11 cellular contexts compared by ENCODE assay signal in the genomic region with DNA sequence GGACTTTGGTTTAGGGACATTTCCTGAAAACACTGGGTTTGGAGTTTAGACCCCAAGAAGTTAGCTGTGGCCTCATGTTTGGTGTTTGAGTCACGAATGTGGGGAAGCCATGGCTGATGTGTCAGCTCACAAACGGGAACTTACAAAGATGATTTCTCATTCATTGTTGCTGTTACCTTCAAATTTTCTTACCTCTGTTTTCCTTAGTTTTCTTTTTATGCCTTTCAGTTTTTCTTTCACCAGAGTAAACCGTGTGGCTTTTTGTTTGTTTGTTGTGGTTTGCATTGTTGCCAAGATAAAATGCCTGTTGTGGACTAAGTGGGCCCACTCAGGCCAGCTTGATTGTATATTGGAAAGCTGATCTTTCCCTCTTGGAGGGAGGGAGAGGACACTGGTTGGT.
DNase-seq lines count a peak whose midpoint lies in the region; ATAC-seq and TF ChIP-seq lines count a peak whose summit lies in the region.
"Had no signal": no experiment of that assay in that cellular context is flagged by ENCODE, and none has a peak within 500 bp of the region (broad histone marks: within the 10 kb centered on the region; RNA-seq: fewer than 3 reads in every experiment).

No MANE protein-coding gene starts in this region.

- H3K4me1 ChIP-seq in breast epithelium = peaks cover 0 to 14% of the 10 kb centered on the region in 2 donors
- H3K4me1 ChIP-seq in Panc1 (ENCODE audit: control insufficient read depth, insufficient read depth, low read length) = peaks cover 64% of the 10 kb centered on the region
- H3K4me1 ChIP-seq in subcutaneous abdominal adipose tissue (ENCODE audit: control insufficient read depth in 5 of 5, insufficient read depth in 5 of 5, low read length in 5 of 5) = peaks cover 0 to 49% (median 24%) of the 10 kb centered on the region in 5 donors

- H3K27me3 ChIP-seq in breast epithelium = no peaks in the 10 kb centered on the region
- no peaks in the 10 kb centered on the region for H3K27me3 ChIP-seq in Panc1 (ENCODE audit: control insufficient read depth, insufficient read depth, low read length)
- H3K27me3 ChIP-seq in subcutaneous abdominal adipose tissue (ENCODE audit: control insufficient read depth in 5 of 5, insufficient read depth in 4 of 5, low read length in 5 of 5) = no peaks in the 10 kb centered on the region

- no peaks in the 10 kb centered on the region for H3K9me3 Mint-ChIP-seq in MCF 10A (ENCODE audit: unreplicated experiment)

- H3K4me3 ChIP-seq in breast epithelium (no peak overlapping the region), Panc1 (ENCODE audit: low read depth in 2 of 2, low read length in 2 of 2) (no peak overlapping the region), epithelial cell of esophagus (ENCODE audit: low read length) (no peak overlapping the region), subcutaneous abdominal adipose tissue (ENCODE audit: low read depth in 1 of 5, low read length in 5 of 5) (no peak overlapping the region)
- H3K4me3 ChIP-seq: coronary artery had no signal

- H3K4me1 Mint-ChIP-seq in MCF 10A (ENCODE audit: insufficient read depth, unreplicated experiment) = peaks cover 37% of the 10 kb centered on the region

- ATAC-seq in Panc1 (no peak), HG03135 (IDR thresholded peaks at IDR 0.05; ENCODE audit: unreplicated experiment) (no peak)
- ATAC-seq: sciatic nerve had no signal

- in situ Hi-C loops in Panc1 (cut with HindIII; ENCODE audit: low pct_unique_long_range_greater_than_20kb, low sequenced_read_pairs) = no loop called here

- H3K27me3 Mint-ChIP-seq in MCF 10A (ENCODE audit: insufficient read depth, unreplicated experiment) = no peaks in the 10 kb centered on the region

- H3K4me3 Mint-ChIP-seq in MCF 10A (ENCODE audit: unreplicated experiment) = no peak overlapping the region

- no peaks in the 10 kb centered on the region for H3K9me3 ChIP-seq in breast epithelium
- no peaks in the 10 kb centered on the region for H3K9me3 ChIP-seq in Panc1 (ENCODE audit: control insufficient read depth, insufficient read depth, low read depth, low read length)
- no peaks in the 10 kb centered on the region for H3K9me3 ChIP-seq in subcutaneous abdominal adipose tissue (ENCODE audit: control insufficient read depth in 5 of 5, low read length in 5 of 5)

- no peak for TF ChIP-seq CTCF in MCF 10A (IDR thresholded peaks at IDR 0.05; ENCODE audit: unreplicated experiment)
- no peak for TF ChIP-seq CTCF in breast epithelium (IDR thresholded peaks at IDR 0.05)
- no peak for TF ChIP-seq CTCF in Panc1 (IDR thresholded peaks at IDR 0.05)
- no peak for TF ChIP-seq CTCF in epithelial cell of esophagus (IDR thresholded peaks at IDR 0.05; ENCODE audit: insufficient read depth, low read depth, low read length, missing control alignments)

- H3K9ac ChIP-seq in subcutaneous abdominal adipose tissue (ENCODE audit: low read length in 5 of 5) = no peak overlapping the region
- H3K9ac ChIP-seq: KMS-11 had no signal

- TF ChIP-seq POLR2A in breast epithelium (IDR thresholded peaks at IDR 0.05) = no peak

- peak; percentile 36 for DNase-seq in MCF 10A (ENCODE audit: unreplicated experiment)
- DNase-seq in breast epithelium (ENCODE audit: low spot score in 2 of 2) = no peak
- DNase-seq in Panc1 (ENCODE audit: low read depth, low spot score) = no peak
- DNase-seq in epithelial cell of esophagus (ENCODE audit: low read depth) = peak; percentile 74
- no peak for DNase-seq in GM19240 (ENCODE audit: insufficient read length, low spot score)
- DNase-seq in putamen (ENCODE audit: low spot score) = no peak

- POLR2A ChIA-PET in MCF 10A (lab: Yijun Ruan, JAX) = interaction anchor here (0.7 to 5.0 kb wide), 11 partner anchors 16 to 842 kb away, joined by 3 to 46 read pairs (median 4); a partner anchor contains a TSS
- POLR2A ChIA-PET in Panc1 (lab: Charles Lee) = no interaction called here

- no peaks in the 10 kb centered on the region for H3K36me3 ChIP-seq in breast epithelium
- peaks cover 22% of the 10 kb centered on the region for H3K36me3 ChIP-seq in Panc1 (ENCODE audit: control insufficient read depth, insufficient read depth, low read length)
- peaks cover 12 to 21% (median 15%) of the 10 kb centered on the region in 5 donors for H3K36me3 ChIP-seq in subcutaneous abdominal adipose tissue (ENCODE audit: control insufficient read depth in 5 of 5, insufficient read depth in 5 of 5, low read length in 5 of 5)

- intact Hi-C loops in MCF 10A (cut with micrococcal nuclease) (loop anchor here (10.0 kb wide), 1 partner anchor 452 kb away; no protein-coding TSS in a partner anchor), breast epithelium (cut with DNase I; ENCODE audit: low total_unique reads) (no loop called here), Panc1 (cut with micrococcal nuclease; ENCODE audit: unreplicated experiment) (loop anchor here (10.0 kb wide), 2 partner anchors 342 to 442 kb away; no protein-coding TSS in a partner anchor)

- BruUV-seq in MCF 10A (replicated peaks; lab: Mats Ljungman, UMichigan) (no TSS peak), Panc1 (replicated peaks; lab: Mats Ljungman, UMichigan) (no TSS peak)

- no peak overlapping the region for H3K27ac ChIP-seq in breast epithelium
- H3K27ac ChIP-seq in Panc1 (ENCODE audit: low read length) = peak overlapping the region; percentile 97
- H3K27ac ChIP-seq in subcutaneous abdominal adipose tissue (ENCODE audit: low read depth, low read length) = peak overlapping the region; percentile 15
- H3K27ac ChIP-seq: coronary artery, KMS-11 had no signal

- CTCF ChIA-PET in MCF 10A (lab: Yijun Ruan, JAX) = interaction anchor here (0.7 to 1.3 kb wide), 4 partner anchors 12 to 571 kb away, joined by 3 to 5 read pairs (median 3); no protein-coding TSS in a partner anchor
- CTCF ChIA-PET in Panc1 (lab: Charles Lee) = no interaction called here

- H3K27ac Mint-ChIP-seq in MCF 10A (ENCODE audit: low read depth, unreplicated experiment) = peak overlapping the region; percentile 73

- peaks cover 10% of the 10 kb centered on the region for H3K36me3 Mint-ChIP-seq in MCF 10A (ENCODE audit: insufficient read depth, unreplicated experiment)

Comparison
In these comparisons a context has a peak if more than half of its experiments do, and no peak if none do; other contexts are left out.
1. DNase-seq: peak in MCF 10A (single experiment) and epithelial cell of esophagus (single experiment); none in breast epithelium (0 of 2), Panc1 (single experiment), GM19240 (single experiment) and putamen (single experiment).
2. H3K27ac ChIP-seq: peak in Panc1 (single experiment) and subcutaneous abdominal adipose tissue (single experiment); none in breast epithelium (0 of 2).